Comparison of ENCODE assay signal across 2 cellular contexts in the genomic region with DNA sequence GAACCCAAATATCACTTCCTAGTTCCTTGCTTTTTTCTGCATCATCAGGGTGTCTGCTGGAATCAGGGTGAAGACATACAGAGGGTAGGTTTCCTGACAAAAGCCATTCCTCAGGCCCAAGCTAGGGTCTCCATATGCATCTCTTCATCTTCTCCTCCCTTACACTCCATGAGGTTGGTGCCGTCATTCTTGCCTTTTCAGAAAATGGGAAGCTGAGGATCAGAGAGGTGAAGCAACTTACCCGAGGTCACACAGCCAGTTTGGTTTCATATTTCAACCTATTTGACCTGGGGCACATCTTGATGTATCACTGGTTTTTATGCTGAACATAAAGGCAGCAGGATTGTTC.
A peak's percentile ranks its signal among the peaks of the same experiment; 100 is the strongest.
TF ChIP-seq lines count a peak whose summit lies in the region.

No MANE protein-coding gene starts in this region.

TF ChIP-seq in HEK293, 187 proteins besides CTCF, POLR2A, EP300 and RAD21:
- TF ChIP-seq, protein P1, sequence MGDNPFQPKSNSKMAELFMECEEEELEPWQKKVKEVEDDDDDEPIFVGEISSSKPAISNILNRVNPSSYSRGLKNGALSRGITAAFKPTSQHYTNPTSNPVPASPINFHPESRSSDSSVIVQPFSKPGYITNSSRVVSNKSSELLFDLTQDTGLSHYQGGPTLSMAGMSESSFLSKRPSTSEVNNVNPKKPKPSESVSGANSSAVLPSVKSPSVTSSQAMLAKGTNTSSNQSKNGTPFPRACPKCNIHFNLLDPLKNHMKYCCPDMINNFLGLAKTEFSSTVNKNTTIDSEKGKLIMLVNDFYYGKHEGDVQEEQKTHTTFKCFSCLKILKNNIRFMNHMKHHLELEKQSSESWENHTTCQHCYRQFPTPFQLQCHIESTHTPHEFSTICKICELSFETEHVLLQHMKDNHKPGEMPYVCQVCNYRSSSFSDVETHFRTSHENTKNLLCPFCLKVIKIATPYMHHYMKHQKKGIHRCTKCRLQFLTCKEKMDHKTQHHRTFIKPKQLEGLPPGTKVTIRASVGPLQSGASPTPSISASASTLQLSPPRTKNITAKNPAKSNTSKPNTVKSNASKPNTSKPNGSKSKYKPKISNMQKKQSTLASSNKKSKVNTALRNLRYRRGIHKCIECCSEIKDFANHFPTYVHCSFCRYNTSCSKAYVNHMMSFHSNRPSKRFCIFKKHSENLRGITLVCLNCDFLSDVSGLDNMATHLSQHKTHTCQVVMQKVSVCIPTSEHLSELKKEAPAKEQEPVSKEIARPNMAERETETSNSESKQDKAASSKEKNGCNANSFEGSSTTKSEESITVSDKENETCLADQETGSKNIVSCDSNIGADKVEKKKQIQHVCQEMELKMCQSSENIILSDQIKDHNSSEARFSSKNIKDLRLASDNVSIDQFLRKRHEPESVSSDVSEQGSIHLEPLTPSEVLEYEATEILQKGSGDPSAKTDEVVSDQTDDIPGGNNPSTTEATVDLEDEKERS (tag by site-specific recombination; IDR thresholded peaks at IDR 0.05), result 0 out of 2 replicates have a peak, but pooled peaks have one; percentile 32
- TF ChIP-seq KLF1 (tag by site-specific recombination; IDR thresholded peaks at IDR 0.05), result no peak
- peak; percentile 92 for TF ChIP-seq ZNF768 (tag by site-specific recombination; IDR thresholded peaks at IDR 0.05)
TF ChIP-seq in HEK293: peak in this region for 2.

TF ChIP-seq in K562, 482 proteins besides CTCF, POLR2A, EP300 and RAD21 (continued from another document):
- TF ChIP-seq NELFE (IDR thresholded peaks at IDR 0.05; ENCODE audit: insufficient read depth, insufficient read length) (no peak), SMARCE1 (IDR thresholded peaks at IDR 0.05) (no peak), RBM25 (IDR thresholded peaks at IDR 0.05; ENCODE audit: low read depth, low read length, severe bottlenecking) (peak; percentile 98)
